Comparison of ENCODE assay signal across 17 cellular contexts in the genomic region with DNA sequence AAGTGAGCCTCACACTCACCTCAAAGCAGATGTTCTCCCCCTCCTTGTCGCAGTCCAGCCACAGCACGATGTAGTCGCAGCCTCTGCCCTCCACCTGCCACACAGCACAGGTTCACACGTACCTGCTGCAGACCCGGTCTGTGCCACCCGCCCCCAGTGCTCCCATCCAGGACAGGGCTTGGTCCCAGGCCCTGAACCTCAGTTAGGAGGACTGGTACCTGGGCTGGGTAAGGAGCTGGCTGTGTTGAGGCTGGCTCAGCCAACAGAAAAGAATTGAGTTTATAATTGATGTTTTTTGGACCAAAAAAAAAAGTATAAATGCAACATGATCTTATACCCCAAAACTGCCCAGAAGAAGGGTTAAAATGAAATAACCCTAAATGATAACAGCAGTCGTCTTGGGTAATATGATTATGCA. TPM values are rescaled to one million over a fixed set of nuclear protein-coding genes. Genes with fewer than 3 reads are reported as not detected.
DNase-seq lines count a peak whose midpoint lies in the region; ATAC-seq, FAIRE-seq and TF ChIP-seq lines count a peak whose summit lies in the region.
"Had no signal": no experiment of that assay in that cellular context is flagged by ENCODE, and none has a peak within 500 bp of the region (broad histone marks: within the 10 kb centered on the region; RNA-seq: fewer than 3 reads in every experiment).

No MANE protein-coding gene starts in this region.

- SMC1A ChIA-PET in GM12878 (lab: Charles Lee; ENCODE audit: uncharacterized antibody, unreplicated experiment) = interaction anchor here (1.0 to 2.2 kb wide), 6 partner anchors 10 to 984 kb away, joined by 3 to 10 read pairs (median 6); a partner anchor contains a TSS

- no peak overlapping the region for H3K4me3 ChIP-seq in GM12878
- H3K4me3 ChIP-seq in endothelial cell of umbilical vein (replicated peaks in 1 of 3; ENCODE audit: insufficient read depth in 1 of 3, low read depth in 1 of 3, low read length in 3 of 3) = no peak overlapping the region
- no peak overlapping the region for H3K4me3 ChIP-seq in osteoblast (ENCODE audit: insufficient read depth, low read length)
- H3K4me3 ChIP-seq: BLaER1 had no signal

- H3K27me3 ChIP-seq in GM12878 (replicated peaks in 1 of 2; ENCODE audit: control insufficient read depth in 2 of 2, insufficient read depth in 2 of 2, low read length in 1 of 2) (no peaks in the 10 kb centered on the region), endothelial cell of umbilical vein (ENCODE audit: control insufficient read depth in 2 of 2, insufficient read depth in 2 of 2, low read length in 2 of 2) (no peaks in the 10 kb centered on the region), osteoblast (ENCODE audit: insufficient read depth, low read length) (no peaks in the 10 kb centered on the region)
- H3K27me3 ChIP-seq: BE2C, BLaER1 had no signal

- H3K9me3 ChIP-seq in GM12878 (replicated peaks; ENCODE audit: control insufficient read depth, insufficient read depth, low read length) (no peaks in the 10 kb centered on the region), endothelial cell of umbilical vein (replicated peaks; ENCODE audit: control insufficient read depth, insufficient read depth, low read length) (no peaks in the 10 kb centered on the region), osteoblast (ENCODE audit: low read depth, low read length) (no peaks in the 10 kb centered on the region)
- H3K9me3 ChIP-seq: BE2C, BLaER1, Caco-2 had no signal

- ATAC-seq in GM12878 (no peak), left ventricle myocardium superior (no peak)

- no peaks in the 10 kb centered on the region for H3K79me2 ChIP-seq in GM12878 (ENCODE audit: control insufficient read depth, insufficient read depth, low read length)
- peaks cover 4% of the 10 kb centered on the region for H3K79me2 ChIP-seq in endothelial cell of umbilical vein (ENCODE audit: control insufficient read depth, insufficient read depth, low read length)
- H3K79me2 ChIP-seq in osteoblast (ENCODE audit: insufficient read depth, low read length) = peaks cover 20% of the 10 kb centered on the region

- in situ Hi-C loops in GM12878 (cut with MboI) = no loop called here

- peaks cover 52% of the 10 kb centered on the region for H3K36me3 Mint-ChIP-seq in activated naive CD4-positive, alpha-beta T cell treated with anti-CD3 and anti-CD28 coated beads, Interleukin-2, amount 10 ng/mL, durations not matched to agents 7 days and 5 days
- H3K36me3 Mint-ChIP-seq in CD14-positive monocyte = peaks cover 72 to 89% of the 10 kb centered on the region in 2 donors

- intact Hi-C loops in GM12878 (cut with micrococcal nuclease; ENCODE audit: unreplicated experiment) (loop anchor here (5.0 kb wide), 1 partner anchor 985 kb away; no protein-coding TSS in a partner anchor), endothelial cell of umbilical vein (cut with micrococcal nuclease) (no loop called here), CD14-positive monocyte (cut with micrococcal nuclease) (no loop called here), left ventricle myocardium superior (cut with micrococcal nuclease) (no loop called here)

- POLR2A ChIA-PET in GM12878 (lab: Charles Lee) (interaction anchor here (1.3 kb wide), 1 partner anchor 10 kb away, joined by 3 read pairs; no protein-coding TSS in a partner anchor), endothelial cell of umbilical vein (lab: Charles Lee) (interaction anchor here (1.2 kb wide), 1 partner anchor 537 kb away, joined by 4 read pairs; a partner anchor contains a TSS)

- peaks cover 24 to 30% of the 10 kb centered on the region in 2 experiments for H3K36me3 ChIP-seq in GM12878 (ENCODE audit: control insufficient read depth in 2 of 2, insufficient read depth in 2 of 2, low read length in 1 of 2)
- H3K36me3 ChIP-seq in endothelial cell of umbilical vein (ENCODE audit: control insufficient read depth in 2 of 2, extremely low read depth in 1 of 2, insufficient read depth in 2 of 2, low read length in 2 of 2) = peaks cover 27 to 46% of the 10 kb centered on the region in 2 experiments
- H3K36me3 ChIP-seq in osteoblast (ENCODE audit: insufficient read depth, low read length) = peaks cover 61% of the 10 kb centered on the region

- H3K4me1 Mint-ChIP-seq in activated naive CD4-positive, alpha-beta T cell treated with anti-CD3 and anti-CD28 coated beads, Interleukin-2, amount 10 ng/mL, durations not matched to agents 7 days and 5 days = no peaks in the 10 kb centered on the region
- no peaks in the 10 kb centered on the region for H3K4me1 Mint-ChIP-seq in CD14-positive monocyte

- H3K4me3 Mint-ChIP-seq in activated naive CD4-positive, alpha-beta T cell treated with anti-CD3 and anti-CD28 coated beads, Interleukin-2, amount 10 ng/mL, durations not matched to agents 7 days and 5 days = no peak overlapping the region
- no peak overlapping the region for H3K4me3 Mint-ChIP-seq in CD14-positive monocyte
- H3K4me3 Mint-ChIP-seq: CD4-positive, alpha-beta T cell; CD8-positive, alpha-beta T cell had no signal

- H3K4me2 ChIP-seq in GM12878 (ENCODE audit: control insufficient read depth, insufficient read depth) = no peak overlapping the region
- H3K4me2 ChIP-seq in endothelial cell of umbilical vein (ENCODE audit: insufficient read depth, low read length) = no peak overlapping the region
- H3K4me2 ChIP-seq in osteoblast (ENCODE audit: insufficient read depth, low read length) = no peak overlapping the region

- WGBS in GM12878 (ENCODE audit: insufficient coverage, insufficient replicate concordance, low lambda C conversion rate, missing lambda C conversion rate) = 58% methylated on average over 7 of the region's 7 CpGs

- TF ChIP-seq RAD21 in GM12878 (IDR thresholded peaks at IDR 0.05; ENCODE audit: insufficient read depth, low read depth, low read length) = no peak

- H2AFZ ChIP-seq in GM12878 (ENCODE audit: control insufficient read depth, low read depth, low read length) (no peak overlapping the region), endothelial cell of umbilical vein (ENCODE audit: low read depth, low read length) (no peak overlapping the region), osteoblast (ENCODE audit: low read length) (no peak overlapping the region)

- H3K9ac ChIP-seq in GM12878 (ENCODE audit: control insufficient read depth, insufficient read depth, low read length) (no peak overlapping the region), endothelial cell of umbilical vein (replicated peaks; ENCODE audit: extremely low read depth, insufficient read depth, low read length) (no peak overlapping the region)

- dilution Hi-C loops in endothelial cell of umbilical vein (cut with MboI; ENCODE audit: extremely low pct_ligation_motif_present, low sequenced_read_pairs) = no loop called here

- no peaks in the 10 kb centered on the region for H3K27me3 Mint-ChIP-seq in activated naive CD4-positive, alpha-beta T cell treated with anti-CD3 and anti-CD28 coated beads, Interleukin-2, amount 10 ng/mL, durations not matched to agents 7 days and 5 days
- H3K27me3 Mint-ChIP-seq in CD14-positive monocyte (ENCODE audit: low read depth in 3 of 3) = no peaks in the 10 kb centered on the region
- H3K27me3 Mint-ChIP-seq: CD4-positive, alpha-beta T cell had no signal

- H3K9me3 Mint-ChIP-seq in activated naive CD4-positive, alpha-beta T cell treated with anti-CD3 and anti-CD28 coated beads, Interleukin-2, amount 10 ng/mL, durations not matched to agents 7 days and 5 days = no peaks in the 10 kb centered on the region
- H3K9me3 Mint-ChIP-seq in CD14-positive monocyte = no peaks in the 10 kb centered on the region
- H3K9me3 Mint-ChIP-seq: CD4-positive, alpha-beta T cell; CD8-positive, alpha-beta T cell had no signal

- no peaks in the 10 kb centered on the region for H4K20me1 ChIP-seq in GM12878 (ENCODE audit: control insufficient read depth, insufficient read depth)
- no peaks in the 10 kb centered on the region for H4K20me1 ChIP-seq in endothelial cell of umbilical vein (replicated peaks; ENCODE audit: control insufficient read depth, extremely low read depth, insufficient read depth, low read length)
- peaks cover 28% of the 10 kb centered on the region for H4K20me1 ChIP-seq in osteoblast (ENCODE audit: insufficient read depth, low read length)

- no peak for FAIRE-seq in GM12878 (lab: Jason Lieb, UNC)
- FAIRE-seq in endothelial cell of umbilical vein (lab: Jason Lieb, UNC) = peak; percentile 8
- FAIRE-seq: A204.1, D721Med, G401.6 had no signal

- RAD21 ChIA-PET in GM12878 (lab: Charles Lee; ENCODE audit: unreplicated experiment) = interaction anchor here (0.8 to 1.8 kb wide), 9 partner anchors 58 to 1157 kb away, joined by 3 to 9 read pairs (median 4); no protein-coding TSS in a partner anchor

- H3K27ac ChIP-seq in GM12878 (ENCODE audit: control insufficient read depth, insufficient read depth) = no peak overlapping the region
- no peak overlapping the region for H3K27ac ChIP-seq in endothelial cell of umbilical vein (ENCODE audit: insufficient read depth, low read depth, low read length)
- no peak overlapping the region for H3K27ac ChIP-seq in osteoblast (ENCODE audit: low read depth, low read length)

- TF ChIP-seq CTCF in GM12878 (IDR thresholded peaks at IDR 0.05 in 2 of 3, conservative IDR thresholded peaks at IDR 0.05 in 1 of 3; ENCODE audit: control insufficient read depth in 2 of 3, extremely low read depth in 1 of 3, insufficient read depth in 1 of 3, low read depth in 3 of 3, low read length in 3 of 3) (no peak), endothelial cell of umbilical vein (IDR thresholded peaks at IDR 0.05; ENCODE audit: extremely low read depth in 1 of 2, insufficient read depth in 1 of 2, low read depth in 1 of 2, low read length in 2 of 2) (no peak), osteoblast (IDR thresholded peaks at IDR 0.05; ENCODE audit: extremely low read depth, low read depth, low read length) (no peak), CD14-positive monocyte (IDR thresholded peaks at IDR 0.05) (no peak)

- H3K4me1 ChIP-seq in GM12878 (ENCODE audit: control insufficient read depth, insufficient read depth, low read length) = no peaks in the 10 kb centered on the region; the same call in 1 of the 2 replicates
- H3K4me1 ChIP-seq in endothelial cell of umbilical vein (ENCODE audit: control insufficient read depth, extremely low read depth, insufficient read depth, low read length) = no peaks in the 10 kb centered on the region
- H3K4me1 ChIP-seq in osteoblast (ENCODE audit: insufficient read depth, low read length) = no peaks in the 10 kb centered on the region
- H3K4me1 ChIP-seq: BE2C, Caco-2 had no signal

- BruUV-seq in GM12878 (replicated peaks; lab: Mats Ljungman, UMichigan) (no TSS peak), endothelial cell of umbilical vein (replicated peaks; lab: Mats Ljungman, UMichigan) (no TSS peak)

- no peaks in the 10 kb centered on the region for H3K9me1 ChIP-seq in endothelial cell of umbilical vein (replicated peaks; ENCODE audit: control insufficient read depth, extremely low read depth, insufficient read depth, low read length)

- DNase-seq in GM12878 (ENCODE audit: low read depth, low spot score) (no peak), endothelial cell of umbilical vein (ENCODE audit: low read depth, low spot score) (no peak), osteoblast (ENCODE audit: insufficient read length, low spot score, missing footprints) (peak; percentile 11), CD14-positive monocyte (ENCODE audit: low spot score) (no peak), SHP77 treated with DMSO at 0.1 percent for 48 hours (lab: John Stamatoyannopoulos, UW) (no peak), left ventricle myocardium superior (no peak)
- no peak for DNase-seq in activated naive CD4-positive, alpha-beta T cell treated with anti-CD3 and anti-CD28 coated beads, Interleukin-2, amount 10 ng/mL, durations not matched to agents 7 days and 5 days
- DNase-seq: DMS79 treated with DMSO at 0.1 percent for 48 hours, GF-D8 had no signal

- CTCF ChIA-PET in GM12878 (lab: Yijun Ruan, JAX) = interaction anchor here (0.6 to 3.2 kb wide), 39 partner anchors 10 to 1163 kb away, joined by 3 to 47 read pairs (median 4); a partner anchor contains a TSS
- CTCF ChIA-PET in endothelial cell of umbilical vein (lab: Charles Lee) = interaction anchor here (0.8 to 3.4 kb wide), 23 partner anchors 10 to 343 kb away, joined by 3 to 26 read pairs (median 4); a partner anchor contains a TSS
- CTCF ChIA-PET in activated naive CD4-positive, alpha-beta T cell treated with anti-CD3 and anti-CD28 coated beads, Interleukin-2, amount 10 ng/mL, durations not matched to agents 7 days and 5 days (lab: Charles Lee) = interaction anchor here (0.7 to 3.3 kb wide), 13 partner anchors 9 to 138 kb away, joined by 3 to 28 read pairs (median 4); a partner anchor contains a TSS

- no peak overlapping the region for H3K27ac Mint-ChIP-seq in activated naive CD4-positive, alpha-beta T cell treated with anti-CD3 and anti-CD28 coated beads, Interleukin-2, amount 10 ng/mL, durations not matched to agents 7 days and 5 days
- no peak overlapping the region for H3K27ac Mint-ChIP-seq in CD14-positive monocyte
- H3K27ac Mint-ChIP-seq: CD4-positive, alpha-beta T cell; CD8-positive, alpha-beta T cell had no signal

- TF ChIP-seq POLR2A in GM12878 (IDR thresholded peaks at IDR 0.05; ENCODE audit: low read depth, low read length) = 0 out of 2 replicates have a peak, but pooled peaks have one; percentile 10
- no peak for TF ChIP-seq POLR2A in endothelial cell of umbilical vein (IDR thresholded peaks at IDR 0.05; ENCODE audit: low read depth, low read length)

- TF ChIP-seq EP300 in GM12878 (IDR thresholded peaks at IDR 0.05; ENCODE audit: borderline replicate concordance in 1 of 2, control insufficient read depth in 1 of 2, low read depth in 2 of 2, low read length in 2 of 2) = no peak

RNA-seq across cellular contexts. Expression of a gene that starts 10.7 kb away (rescaled TPM):
- 173 TPM in 2 replicates for total RNA-seq in GM12878 (2013; cell fraction: nucleolus; rRNA removed)
- 43.5 and 47.3 TPM in 2 replicates for total RNA-seq in GM12878 (2014; rRNA removed)
- 19.9 and 22.1 TPM in 2 replicates for total RNA-seq in GM12878 (2014; rRNA removed; fragmentation: Illumina TruSeq; extraction: Trizol)
- 41.9 and 47.1 TPM in 2 replicates for total RNA-seq in GM12878 (2021)
- 7.4 TPM for polyA plus RNA-seq in GM12878 (2011; ENCODE audit: low read depth)
- polyA plus RNA-seq in GM12878 (2011; rRNA removed) = 7.4 and 12.4 TPM in 2 replicates
- 15.5 and 17.6 TPM in 2 replicates for polyA plus RNA-seq in GM12878 (2011; cell fraction: cytosol; rRNA removed)
- 137 and 161 TPM in 2 replicates for polyA plus RNA-seq in GM12878 (2011; cell fraction: nucleus; rRNA removed)
- 16.8 and 19.0 TPM in 2 replicates for polyA plus RNA-seq in GM12878 (2012)
- 12.8 and 29.6 TPM in 2 replicates for polyA plus RNA-seq in GM12878 (2014; fragmentation: Illumina TruSeq; extraction: Trizol)
- polyA plus RNA-seq in GM12878 (2014; fragmentation: Nextera tagmentation; extraction: Ambion mirVana) = 1 to 10 TPM in 1 of 2 experiments, under 1 TPM in 1; 0.60 to 1.6 TPM
- 40.9 and 47.9 TPM in 2 replicates for polyA plus RNA-seq in GM12878 (2014; rRNA removed)
- 10 to 100 TPM; 37.8 to 45.2 TPM for polyA plus RNA-seq in GM12878 (2016; fragmentation: Nextera tagmentation; extraction: Ambion mirVana)
- polyA minus RNA-seq in GM12878 (2011; rRNA and poly(A)+ RNA removed) = 17.1 and 23.3 TPM in 2 replicates
- 6.9 and 8.7 TPM in 2 replicates for polyA minus RNA-seq in GM12878 (2011; cell fraction: cytosol; rRNA and poly(A)+ RNA removed)
- 31.7 and 48.4 TPM in 2 replicates for polyA minus RNA-seq in GM12878 (2011; cell fraction: nucleus; rRNA and poly(A)+ RNA removed)
- 49.9 and 56.5 TPM in 2 replicates for total RNA-seq in endothelial cell of umbilical vein
- 25.2 and 28.3 TPM in 2 replicates for polyA plus RNA-seq in endothelial cell of umbilical vein
- polyA plus RNA-seq in endothelial cell of umbilical vein (2011; cell fraction: cytosol; rRNA removed) = 11.4 and 15.4 TPM in 2 replicates
- polyA plus RNA-seq in endothelial cell of umbilical vein (2011; cell fraction: nucleus; rRNA removed) = 128 and 139 TPM in 2 replicates
- 20.7 and 28.7 TPM in 2 replicates for polyA plus RNA-seq in endothelial cell of umbilical vein (2012)
- 41.8 and 43.6 TPM in 2 replicates for polyA minus RNA-seq in endothelial cell of umbilical vein
- polyA minus RNA-seq in endothelial cell of umbilical vein (2011; cell fraction: cytosol; rRNA and poly(A)+ RNA removed) = 12.7 TPM
- polyA minus RNA-seq in endothelial cell of umbilical vein (2011; cell fraction: nucleus; rRNA and poly(A)+ RNA removed) = 54.6 and 65.8 TPM in 2 replicates
- 27.9 and 33.6 TPM in 2 replicates for total RNA-seq in osteoblast
- polyA plus RNA-seq in CD14-positive monocyte = 1 to 10 TPM; 9.0 to 9.5 TPM
- 13.1 TPM for total RNA-seq in left ventricle myocardium superior

RNA-seq across cellular contexts. Expression of a gene that starts 19.2 kb away (rescaled TPM):
- total RNA-seq in GM12878 (2013; cell fraction: nucleolus; rRNA removed) = 25.4 and 26.9 TPM in 2 replicates
- 17.5 and 19.2 TPM in 2 replicates for total RNA-seq in GM12878 (2014; rRNA removed)
- 7.5 and 8.5 TPM in 2 replicates for total RNA-seq in GM12878 (2014; rRNA removed; fragmentation: Illumina TruSeq; extraction: Trizol)
- total RNA-seq in GM12878 (2021) = 19.4 and 26.3 TPM in 2 replicates
- 2.6 TPM for polyA plus RNA-seq in GM12878 (2011; ENCODE audit: low read depth)
- 5.4 and 7.8 TPM in 2 replicates for polyA plus RNA-seq in GM12878 (2011; rRNA removed)
- 8.3 and 10.5 TPM in 2 replicates for polyA plus RNA-seq in GM12878 (2011; cell fraction: cytosol; rRNA removed)
- 26.6 and 27.9 TPM in 2 replicates for polyA plus RNA-seq in GM12878 (2011; cell fraction: nucleus; rRNA removed)
- 6.0 and 6.4 TPM in 2 replicates for polyA plus RNA-seq in GM12878 (2012)
- 2.9 and 5.6 TPM in 2 replicates for polyA plus RNA-seq in GM12878 (2014; fragmentation: Illumina TruSeq; extraction: Trizol)
- polyA plus RNA-seq in GM12878 (2014; fragmentation: Nextera tagmentation; extraction: Ambion mirVana) = 1 to 10 TPM in 1 of 2 experiments, under 1 TPM in 1; 0.55 to 2.0 TPM
- 17.0 and 18.5 TPM in 2 replicates for polyA plus RNA-seq in GM12878 (2014; rRNA removed)
- polyA plus RNA-seq in GM12878 (2016; fragmentation: Nextera tagmentation; extraction: Ambion mirVana) = 10 to 100 TPM; 10.9 to 11.6 TPM
- 3.5 and 10.0 TPM in 2 replicates for polyA minus RNA-seq in GM12878 (2011; rRNA and poly(A)+ RNA removed)
- polyA minus RNA-seq in GM12878 (2011; cell fraction: cytosol; rRNA and poly(A)+ RNA removed) = 2.6 and 5.2 TPM in 2 replicates
- 3.5 and 5.0 TPM in 2 replicates for polyA minus RNA-seq in GM12878 (2011; cell fraction: nucleus; rRNA and poly(A)+ RNA removed)
- 171 and 178 TPM in 2 replicates for total RNA-seq in endothelial cell of umbilical vein
- polyA plus RNA-seq in endothelial cell of umbilical vein = 107 and 110 TPM in 2 replicates
- 74.3 and 89.5 TPM in 2 replicates for polyA plus RNA-seq in endothelial cell of umbilical vein (2011; cell fraction: cytosol; rRNA removed)
- 164 and 168 TPM in 2 replicates for polyA plus RNA-seq in endothelial cell of umbilical vein (2011; cell fraction: nucleus; rRNA removed)
- polyA plus RNA-seq in endothelial cell of umbilical vein (2012) = 64.8 and 74.8 TPM in 2 replicates
- 76.9 and 83.9 TPM in 2 replicates for polyA minus RNA-seq in endothelial cell of umbilical vein
- polyA minus RNA-seq in endothelial cell of umbilical vein (2011; cell fraction: cytosol; rRNA and poly(A)+ RNA removed) = 6.8 TPM
- polyA minus RNA-seq in endothelial cell of umbilical vein (2011; cell fraction: nucleus; rRNA and poly(A)+ RNA removed) = 36.8 and 45.7 TPM in 2 replicates
- total RNA-seq in osteoblast = 22.8 and 24.5 TPM in 2 replicates
- polyA plus RNA-seq in CD14-positive monocyte = 10 to 100 TPM; 28.8 to 37.2 TPM
- 18.5 TPM for total RNA-seq in left ventricle myocardium superior
